ENCODE assay signal across 9 cellular contexts in the genomic region with DNA sequence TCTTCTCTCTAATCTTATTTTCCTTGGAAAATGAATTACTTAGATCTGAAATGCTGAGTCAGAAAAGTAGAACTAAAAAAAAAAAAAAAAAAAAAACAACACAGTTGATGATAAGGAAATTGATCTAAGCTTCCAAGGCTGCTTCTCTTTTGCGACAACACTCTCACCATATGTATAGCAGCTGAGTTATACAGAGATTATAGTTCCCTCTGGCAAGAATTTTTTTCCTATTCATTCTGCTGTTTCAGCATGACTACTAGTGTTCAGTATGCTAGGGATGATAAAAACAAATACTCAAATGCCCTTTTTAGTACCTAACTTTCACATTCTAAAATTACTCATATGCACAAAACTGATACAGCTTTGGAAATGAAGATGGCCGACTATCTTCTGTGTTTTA.
DNase-seq lines count a peak whose midpoint lies in the region; ATAC-seq lines count a peak whose summit lies in the region.
"Had no signal": no experiment of that assay in that cellular context is flagged by ENCODE, and none has a peak within 500 bp of the region (broad histone marks: within the 10 kb centered on the region; RNA-seq: fewer than 3 reads in every experiment).

No MANE protein-coding gene starts in this region.

- peak overlapping the region; percentile 90 for H3K27ac ChIP-seq in ACC112 (ENCODE audit: low read depth, low read length)
- H3K27ac ChIP-seq: KMS-11 had no signal

- no peaks in the 10 kb centered on the region for H3K27me3 ChIP-seq in ACC112 (ENCODE audit: insufficient read depth, low read length)

- H3K4me1 ChIP-seq in ACC112 (ENCODE audit: control insufficient read depth, insufficient read depth, low read length, unreplicated experiment) = peaks cover 51% of the 10 kb centered on the region

- H3K79me2 ChIP-seq in ACC112 (ENCODE audit: control insufficient read depth, insufficient read depth, low read length, unreplicated experiment) = no peaks in the 10 kb centered on the region

- peak; percentile 44 for ATAC-seq in GM18517 (IDR thresholded peaks at IDR 0.05; ENCODE audit: unreplicated experiment)
- peak; percentile 21 for ATAC-seq in HG03575 (IDR thresholded peaks at IDR 0.05; ENCODE audit: extremely low read depth, insufficient number of reproducible peaks, low FRiP score, unreplicated experiment)

- H2AFZ ChIP-seq in ACC112 (ENCODE audit: low read length, unreplicated experiment) = peak overlapping the region; percentile 92

- DNase-seq in fibroblast of gingiva (ENCODE audit: low read depth) (peak; percentile 72), HK-2 (ENCODE audit: unreplicated experiment) (no peak), NCI-H1092 treated with DMSO at 0.1 percent for 48 hours (lab: John Stamatoyannopoulos, UW) (no peak)
- no peak for DNase-seq in activated effector memory CD4-positive, alpha-beta T cell treated with anti-CD3 and anti-CD28 coated beads, Interleukin-2, amount 50 U/mL, for 16 hours
- DNase-seq in central memory CD4-positive, alpha-beta T cell = no peak

- H3K36me3 ChIP-seq in ACC112 (ENCODE audit: insufficient read depth, low read length) = 0 out of 2 replicates have a peak, but pooled peaks cover 3% of the 10 kb centered on the region

- peak overlapping the region; percentile 54 for H3K4me3 ChIP-seq in ACC112 (ENCODE audit: low read depth, low read length)
